8 cellular contexts compared by ENCODE assay signal in the genomic region with DNA sequence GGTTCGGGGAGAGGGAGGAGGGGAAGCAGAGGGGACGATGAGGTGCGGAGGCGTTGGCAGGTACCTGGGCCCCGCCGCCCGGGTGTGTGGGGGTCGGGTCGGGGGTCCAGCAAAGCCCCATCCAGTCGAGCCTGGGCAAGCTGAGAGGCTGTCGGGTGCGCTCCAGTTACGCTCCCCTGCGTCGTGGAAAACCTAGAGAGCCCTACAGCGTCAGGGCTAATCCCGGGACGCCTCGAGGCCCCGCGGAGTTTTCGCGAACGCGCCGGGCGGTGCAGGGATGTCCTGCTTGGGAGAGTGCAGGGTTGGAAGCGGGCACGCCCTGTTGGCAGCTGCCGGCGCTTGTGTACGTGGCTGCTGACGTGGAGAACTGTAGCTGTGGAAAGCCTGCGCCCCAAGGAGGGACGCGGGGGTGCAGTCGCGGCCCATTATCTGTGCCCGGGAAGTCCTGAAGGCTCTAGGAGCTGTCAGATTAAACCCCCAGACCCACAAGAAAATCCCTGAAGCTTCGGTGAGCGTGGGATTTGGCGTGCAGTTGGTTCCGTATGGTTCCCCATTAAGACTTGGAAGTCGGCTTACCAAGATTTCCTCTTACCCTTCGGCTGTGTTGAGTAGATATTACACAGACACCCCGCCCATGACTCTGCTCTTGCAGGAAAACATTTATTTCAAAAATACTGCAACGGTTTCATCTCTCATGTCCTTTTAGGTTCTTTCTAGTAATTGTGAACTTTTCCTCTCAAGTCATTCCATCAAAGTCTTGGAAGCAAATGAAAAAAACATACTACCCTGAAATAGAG. TPM values are rescaled to one million over a fixed set of nuclear protein-coding genes. Genes with fewer than 3 reads are reported as not detected.
DNase-seq lines count a peak whose midpoint lies in the region; ATAC-seq, FAIRE-seq and TF ChIP-seq lines count a peak whose summit lies in the region.

No MANE protein-coding gene starts in this region.

- no peak for FAIRE-seq in endothelial cell of umbilical vein (lab: Jason Lieb, UNC)

- peak overlapping the region; percentile 99 for H3K4me2 ChIP-seq in endothelial cell of umbilical vein (ENCODE audit: insufficient read depth, low read length)

- peak; percentile 89 for TF ChIP-seq POLR2A in endothelial cell of umbilical vein (IDR thresholded peaks at IDR 0.05; ENCODE audit: low read depth, low read length)

- H2AFZ ChIP-seq in endothelial cell of umbilical vein (ENCODE audit: low read depth, low read length) = no peak overlapping the region

- H3K9me3 ChIP-seq in AG04450 (ENCODE audit: control insufficient read depth, insufficient read depth, low read length) = no peaks in the 10 kb centered on the region
- no peaks in the 10 kb centered on the region for H3K9me3 ChIP-seq in endothelial cell of umbilical vein (replicated peaks; ENCODE audit: control insufficient read depth, insufficient read depth, low read length)
- H3K9me3 ChIP-seq in mucosa of stomach (ENCODE audit: control insufficient read depth, low read length) = no peaks in the 10 kb centered on the region

- no peaks in the 10 kb centered on the region for H4K20me1 ChIP-seq in endothelial cell of umbilical vein (replicated peaks; ENCODE audit: control insufficient read depth, extremely low read depth, insufficient read depth, low read length)

- TF ChIP-seq CTCF in AG04450 (IDR thresholded peaks at IDR 0.05; ENCODE audit: low read depth, low read length) (no peak; the same call in 1 of the 2 replicates), endothelial cell of umbilical vein (IDR thresholded peaks at IDR 0.05; ENCODE audit: extremely low read depth in 1 of 2, insufficient read depth in 1 of 2, low read depth in 1 of 2, low read length in 2 of 2) (no peak)

- H3K27ac ChIP-seq in AG04450 (ENCODE audit: low read depth, low read length) (peak overlapping the region; percentile 100), endothelial cell of umbilical vein (ENCODE audit: insufficient read depth, low read depth, low read length) (peak overlapping the region; percentile 98)

- peak overlapping the region; percentile 75 for H3K4me3 ChIP-seq in AG04450 (ENCODE audit: low read depth, low read length)
- H3K4me3 ChIP-seq in endothelial cell of umbilical vein (replicated peaks in 1 of 3; ENCODE audit: insufficient read depth in 1 of 3, low read depth in 1 of 3, low read length in 3 of 3) = peak overlapping the region; percentile 39 to 83 (median 68)
- peak overlapping the region; percentile 9 for H3K4me3 ChIP-seq in mucosa of stomach (ENCODE audit: low read length)

- POLR2A ChIA-PET in AG04450 (lab: Yijun Ruan, JAX) = interaction anchor here (0.9 to 2.6 kb wide), 13 partner anchors 13 to 278 kb away, joined by 3 to 31 read pairs (median 5); no protein-coding TSS in a partner anchor
- POLR2A ChIA-PET in endothelial cell of umbilical vein (lab: Charles Lee) = interaction anchor here (0.5 to 1.6 kb wide), 6 partner anchors 11 to 277 kb away, joined by 3 to 5 read pairs (median 4); no protein-coding TSS in a partner anchor

- H3K4me1 ChIP-seq in endothelial cell of umbilical vein (ENCODE audit: control insufficient read depth, extremely low read depth, insufficient read depth, low read length) (peaks cover 50% of the 10 kb centered on the region), mucosa of stomach (ENCODE audit: control insufficient read depth, insufficient read depth, low read length) (peaks cover 24% of the 10 kb centered on the region)

- dilution Hi-C loops in endothelial cell of umbilical vein (cut with MboI; ENCODE audit: extremely low pct_ligation_motif_present, low sequenced_read_pairs) = no loop called here

- TSS peak; percentile 66 for BruUV-seq in endothelial cell of umbilical vein (replicated peaks; lab: Mats Ljungman, UMichigan)

- CTCF ChIA-PET in AG04450 (lab: Charles Lee) (no interaction called here), endothelial cell of umbilical vein (lab: Charles Lee) (interaction anchor here (0.7 to 2.3 kb wide), 6 partner anchors 47 to 278 kb away, joined by 3 to 14 read pairs (median 5); no protein-coding TSS in a partner anchor)

- H3K9me1 ChIP-seq in endothelial cell of umbilical vein (replicated peaks; ENCODE audit: control insufficient read depth, extremely low read depth, insufficient read depth, low read length) = no peaks in the 10 kb centered on the region

- DNase-seq in AG04450 (ENCODE audit: low read depth, low spot score) (peak; percentile 95), NCI-H748 (lab: John Stamatoyannopoulos, UW; ENCODE audit: unreplicated experiment) (peak; percentile 75), endothelial cell of umbilical vein (ENCODE audit: low read depth, low spot score) (peak; percentile 92)
- DNase-seq in activated CD8-positive, alpha-beta memory T cell treated with anti-CD3 and anti-CD28 coated beads, Interleukin-2, amount 50 U/mL, for 48 hours = peak; percentile 85
- peak; percentile 37 to 46 for DNase-seq in stimulated activated CD8-positive, alpha-beta memory T cell treated with anti-CD3 and anti-CD28 coated beads, Interleukin-4, amount 100 ng/mL, for 4 hours (ENCODE audit: low read depth in 2 of 2, low spot score in 1 of 2)

- H3K27me3 ChIP-seq in AG04450 (ENCODE audit: control insufficient read depth, insufficient read depth, low read length) = no peaks in the 10 kb centered on the region
- no peaks in the 10 kb centered on the region for H3K27me3 ChIP-seq in endothelial cell of umbilical vein (ENCODE audit: control insufficient read depth in 2 of 2, insufficient read depth in 2 of 2, low read length in 2 of 2)
- no peaks in the 10 kb centered on the region for H3K27me3 ChIP-seq in mucosa of stomach (ENCODE audit: control insufficient read depth, insufficient read depth, low read length)

- H3K79me2 ChIP-seq in endothelial cell of umbilical vein (ENCODE audit: control insufficient read depth, insufficient read depth, low read length) = peaks cover 11% of the 10 kb centered on the region

- intact Hi-C loops in endothelial cell of umbilical vein (cut with micrococcal nuclease) = loop anchor here (1.0 kb wide), 7 partner anchors 12 to 277 kb away; a partner anchor contains a TSS

- H3K36me3 ChIP-seq in endothelial cell of umbilical vein (ENCODE audit: control insufficient read depth in 2 of 2, extremely low read depth in 1 of 2, insufficient read depth in 2 of 2, low read length in 2 of 2) (no peaks in the 10 kb centered on the region), mucosa of stomach (ENCODE audit: control insufficient read depth, insufficient read depth, low read length) (no peaks in the 10 kb centered on the region)

- ATAC-seq in GM18858 (IDR thresholded peaks at IDR 0.05; ENCODE audit: unreplicated experiment) (peak; percentile 20), HG03095 (IDR thresholded peaks at IDR 0.05; ENCODE audit: unreplicated experiment) (peak; percentile 22)

- peak overlapping the region; percentile 99 for H3K9ac ChIP-seq in endothelial cell of umbilical vein (replicated peaks; ENCODE audit: extremely low read depth, insufficient read depth, low read length)
- peak overlapping the region; percentile 92 for H3K9ac ChIP-seq in mucosa of stomach (ENCODE audit: low read length)

TF ChIP-seq in endothelial cell of umbilical vein, 7 proteins besides CTCF, POLR2A, EP300 and RAD21:
- no peak for TF ChIP-seq EZH2 (IDR thresholded peaks at IDR 0.05; ENCODE audit: borderline replicate concordance, low read depth, low read length, severe bottlenecking)
- TF ChIP-seq POLR2AphosphoS5 (IDR thresholded peaks at IDR 0.05; ENCODE audit: insufficient read depth, low read depth, low read length) = peak; percentile 62
- TF ChIP-seq, protein P1, sequence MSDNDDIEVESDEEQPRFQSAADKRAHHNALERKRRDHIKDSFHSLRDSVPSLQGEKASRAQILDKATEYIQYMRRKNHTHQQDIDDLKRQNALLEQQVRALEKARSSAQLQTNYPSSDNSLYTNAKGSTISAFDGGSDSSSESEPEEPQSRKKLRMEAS (IDR thresholded peaks at IDR 0.05; ENCODE audit: insufficient read depth, insufficient read length) = no peak

RNA-seq across cellular contexts. Expression of a gene that starts 11.3 kb away (rescaled TPM):
- 520 and 749 TPM in 2 replicates for polyA plus RNA-seq in AG04450 (2011; rRNA removed)
- polyA minus RNA-seq in AG04450 (2011; rRNA and poly(A)+ RNA removed) = 432 and 681 TPM in 2 replicates
- 427 and 459 TPM in 2 replicates for total RNA-seq in endothelial cell of umbilical vein
- polyA plus RNA-seq in endothelial cell of umbilical vein = 263 and 267 TPM in 2 replicates
- 96.2 and 111 TPM in 2 replicates for polyA plus RNA-seq in endothelial cell of umbilical vein (2011; cell fraction: cytosol; rRNA removed)
- 800 and 825 TPM in 2 replicates for polyA plus RNA-seq in endothelial cell of umbilical vein (2011; cell fraction: nucleus; rRNA removed)
- 442 and 473 TPM in 2 replicates for polyA plus RNA-seq in endothelial cell of umbilical vein (2012)
- 496 and 527 TPM in 2 replicates for polyA minus RNA-seq in endothelial cell of umbilical vein
- 275 TPM for polyA minus RNA-seq in endothelial cell of umbilical vein (2011; cell fraction: cytosol; rRNA and poly(A)+ RNA removed)
- polyA minus RNA-seq in endothelial cell of umbilical vein (2011; cell fraction: nucleus; rRNA and poly(A)+ RNA removed) = 1,147 and 1,325 TPM in 2 replicates

Comparison
In these comparisons a context has a peak if more than half of its experiments do, and no peak if none do; other contexts are left out.
1. Peak in every context shown above with its lines: DNase-seq, ATAC-seq, H3K4me3 ChIP-seq and H3K27ac ChIP-seq.
2. DNase-seq: peak in every context shown above with its lines; median percentile 95 in AG04450; 92 in endothelial cell of umbilical vein; 85 in activated CD8-positive, alpha-beta memory T cell treated with anti-CD3 and anti-CD28 coated beads, Interleukin-2, amount 50 U/mL, for 48 hours; 75 in NCI-H748; 42 in stimulated activated CD8-positive, alpha-beta memory T cell treated with anti-CD3 and anti-CD28 coated beads, Interleukin-4, amount 100 ng/mL, for 4 hours.
3. H3K4me3 ChIP-seq: peak in every context shown above with its lines; median percentile 75 in AG04450; 68 in endothelial cell of umbilical vein; 9 in mucosa of stomach.